ENCODE assay signal across 29 cellular contexts in genomic region chr16:88390265-88390664, GRCh38. TPM values are rescaled to one million over a fixed set of nuclear protein-coding genes. Genes with fewer than 3 reads are reported as not detected.
"Had no signal": no experiment of that assay in that cellular context is flagged by ENCODE, and none has a peak within 500 bp of the region (broad histone marks: within the 10 kb centered on the region; RNA-seq: fewer than 3 reads in every experiment).

No MANE protein-coding gene starts in this region.

- H3K36me3 ChIP-seq: cardiac muscle cell, MG63, SJCRH30 had no signal

- H3K4me3 ChIP-seq: cardiac muscle cell, MG63, PC-9, SJCRH30, SK-N-MC had no signal

- H3K27ac ChIP-seq: cardiac muscle cell, PC-9, RWPE1, SJCRH30, SK-N-MC had no signal

- DNase-seq: activated CD4-positive, alpha-beta T cell treated with anti-CD3 and anti-CD28 coated beads, Interleukin-2, amount 10 ng/mL, durations not matched to agents 24 days and 14 days; activated CD4-positive, alpha-beta T cell treated with anti-CD3 and anti-CD28 coated beads, Interleukin-2, amount 50 U/mL, for 48 hours; activated CD8-positive, alpha-beta memory T cell treated with anti-CD3 and anti-CD28 coated beads, Interleukin-2, amount 10 ng/mL, durations not matched to agents 7 days and 5 days; activated effector memory CD4-positive, alpha-beta T cell treated with anti-CD3 and anti-CD28 coated beads, Interleukin-2, amount 50 U/mL, for 16 hours; activated naive CD4-positive, alpha-beta T cell; activated naive CD4-positive, alpha-beta T cell treated with anti-CD3 and anti-CD28 coated beads, Interleukin-2, amount 50 U/mL, for 16 hours; activated naive CD8-positive, alpha-beta T cell treated with anti-CD3 and anti-CD28 coated beads for 36 hours; activated T-cell treated with anti-CD3 and anti-CD28 coated beads, Interleukin-2, amount 50 U/mL, for 1 hour; activated T-cell treated with anti-CD3 and anti-CD28 coated beads, Interleukin-2, amount 50 U/mL, for 72 hours; amniotic stem cell; Kasumi-1; KG1; MG63; NCI-H1048; NCI-H1105 treated with DMSO at 0.1 percent for 48 hours; NCI-H1436; NCI-H2029; NCI-H510A; NCI-H526; NCI-H748 treated with DMSO at 0.1 percent for 48 hours; NK-92 treated with Interleukin-12 subunit alpha and Interleukin-12 subunit beta, amount 100 ng/mL, for 24 hours; PC-9; SHP77; SJCRH30; T1000 had no signal

- H3K27me3 ChIP-seq: MG63, SJCRH30 had no signal

- H2AFZ ChIP-seq: PC-9 had no signal

- H3K4me1 ChIP-seq: SJCRH30 had no signal

- ATAC-seq: activated CD8-positive, alpha-beta memory T cell treated with anti-CD3 and anti-CD28 coated beads, Interleukin-2, amount 10 ng/mL, durations not matched to agents 7 days and 5 days; activated T-cell treated with anti-CD3 and anti-CD28 coated beads, Interleukin-2, amount 50 U/mL, for 72 hours; activated T-helper 17 cell treated with anti-CD3 and anti-CD28 coated beads, Interleukin-2, amount 50 U/mL, for 72 hours had no signal

- H3K9me3 ChIP-seq: MG63, SJCRH30 had no signal

- H3K4me2 ChIP-seq: PC-9 had no signal

RNA-seq across cellular contexts. Expression of gene ZNF469, which starts 7.5 kb away (rescaled TPM):
- total RNA-seq: SJCRH30 had no signal
